17 cellular contexts compared by ENCODE assay signal in the genomic region with DNA sequence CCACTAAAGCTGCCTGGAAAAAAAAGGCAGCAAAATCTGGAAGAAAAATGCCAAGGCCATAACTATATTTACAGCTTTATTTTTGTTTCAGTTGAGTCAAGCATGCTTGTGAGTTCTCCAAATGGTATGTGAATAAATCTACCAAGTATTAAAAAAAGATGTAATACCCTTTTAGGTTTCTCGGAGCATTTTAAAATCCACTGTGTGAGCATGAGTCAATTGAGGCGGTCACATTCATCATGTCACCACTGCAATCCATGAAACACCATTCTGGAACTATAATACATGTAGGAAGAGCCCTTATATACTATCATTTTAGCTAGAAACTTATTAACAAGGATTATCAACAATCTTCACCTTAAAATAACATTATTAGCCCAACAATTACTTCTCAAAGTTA. TPM values are rescaled to one million over a fixed set of nuclear protein-coding genes. Genes with fewer than 3 reads are reported as not detected.
DNase-seq lines count a peak whose midpoint lies in the region; ATAC-seq, FAIRE-seq and TF ChIP-seq lines count a peak whose summit lies in the region.
"Had no signal": no experiment of that assay in that cellular context is flagged by ENCODE, and none has a peak within 500 bp of the region (broad histone marks: within the 10 kb centered on the region; RNA-seq: fewer than 3 reads in every experiment).

No MANE protein-coding gene starts in this region.

- peak overlapping the region; percentile 63 for H3K9ac ChIP-seq in mesenchymal stem cell (ENCODE audit: low read length)
- no peak overlapping the region for H3K9ac ChIP-seq in mesendoderm (ENCODE audit: low read length)

- H4K91ac ChIP-seq in mesenchymal stem cell (ENCODE audit: low read length): no peak overlapping the region

- POLR2A ChIA-PET in AG04450 (lab: Yijun Ruan, JAX): interaction anchor here (0.7 to 1.1 kb wide), 4 partner anchors 16 to 300 kb away, joined by 4 to 8 read pairs (median 5); a partner anchor contains a TSS

- TF ChIP-seq CTCF in AG04450 (IDR thresholded peaks at IDR 0.05; ENCODE audit: low read depth, low read length) (no peak), ascending aorta (IDR thresholded peaks at IDR 0.05) (no peak)

- no peak overlapping the region for H3K4me3 ChIP-seq in AG04450 (ENCODE audit: low read depth, low read length)
- no peak overlapping the region for H3K4me3 ChIP-seq in ascending aorta
- no peak overlapping the region for H3K4me3 ChIP-seq in mesenchymal stem cell (ENCODE audit: insufficient read depth in 1 of 2, low read depth in 1 of 2, low read length in 2 of 2)
- H3K4me3 ChIP-seq in mesendoderm (ENCODE audit: low read length): no peak overlapping the region
- H3K4me3 ChIP-seq: colonic mucosa had no signal

- CTCF ChIA-PET in AG04450 (lab: Charles Lee): interaction anchor here (0.6 to 1.6 kb wide), 3 partner anchors 121 to 303 kb away, joined by 3 read pairs; no protein-coding TSS in a partner anchor

- H2AK5ac ChIP-seq in mesenchymal stem cell (ENCODE audit: low read length, severe bottlenecking): no peak overlapping the region
- no peak overlapping the region for H2AK5ac ChIP-seq in mesendoderm (ENCODE audit: low read length)

- H4K8ac ChIP-seq in mesenchymal stem cell (ENCODE audit: low read length): no peak overlapping the region
- H4K8ac ChIP-seq in mesendoderm (ENCODE audit: low read depth, low read length): no peak overlapping the region

- H3K56ac ChIP-seq in mesendoderm (ENCODE audit: low read length): no peak overlapping the region

- H3K4ac ChIP-seq in mesenchymal stem cell (ENCODE audit: low read depth in 1 of 2, low read length in 2 of 2) (no peak overlapping the region), mesendoderm (ENCODE audit: low read depth, low read length) (no peak overlapping the region)

- H2BK120ac ChIP-seq in mesenchymal stem cell (ENCODE audit: low read depth, low read length) (no peak overlapping the region), mesendoderm (ENCODE audit: low read depth, low read length) (no peak overlapping the region)

- FAIRE-seq in H54 (lab: Jason Lieb, UNC) (peak; percentile 62), HTR-8/SVneo (lab: Jason Lieb, UNC) (no peak)

- no peaks in the 10 kb centered on the region for H3K79me2 ChIP-seq in mesendoderm (ENCODE audit: control insufficient read depth, insufficient read depth, low read length)

- TF ChIP-seq POLR2A in H54 (IDR thresholded peaks at IDR 0.05; ENCODE audit: low read depth, low read length): no peak

- H4K5ac ChIP-seq in mesendoderm (ENCODE audit: low read length): no peak overlapping the region

- H3K4me2 ChIP-seq in mesenchymal stem cell (ENCODE audit: low read length, poor library complexity, severe bottlenecking) (no peak overlapping the region), mesendoderm (ENCODE audit: low read length) (no peak overlapping the region)

- H3K9me3 ChIP-seq in AG04450 (ENCODE audit: control insufficient read depth, insufficient read depth, low read length): no peaks in the 10 kb centered on the region; the same call in 1 of the 2 replicates
- no peaks in the 10 kb centered on the region for H3K9me3 ChIP-seq in ascending aorta
- no peaks in the 10 kb centered on the region for H3K9me3 ChIP-seq in mesenchymal stem cell (ENCODE audit: control insufficient read depth, low read length)
- H3K9me3 ChIP-seq: colonic mucosa had no signal

- H3K4me1 ChIP-seq in ascending aorta (peaks cover 0 to 13% of the 10 kb centered on the region in 2 donors), mesenchymal stem cell (ENCODE audit: control insufficient read depth, insufficient read depth, low read depth, low read length) (no peaks in the 10 kb centered on the region), mesendoderm (ENCODE audit: control insufficient read depth, low read depth, low read length) (no peaks in the 10 kb centered on the region)
- H3K4me1 ChIP-seq: colonic mucosa had no signal

- H2BK12ac ChIP-seq in mesenchymal stem cell (ENCODE audit: low read length in 2 of 2): no peak overlapping the region

- DNase-seq in AG04450 (ENCODE audit: low read depth, low spot score) (peak; percentile 61), H54 (ENCODE audit: insufficient read length, low spot score) (no peak), ascending aorta (ENCODE audit: low spot score in 2 of 2) (no peak), mesenchymal stem cell (no peak), HTR-8/SVneo (ENCODE audit: insufficient read length, low spot score) (no peak), mesendoderm (no peak)
- no peak for DNase-seq in activated CD4-positive, alpha-beta T cell treated with anti-CD3 and anti-CD28 coated beads, Interleukin-2, amount 50 U/mL, for 4 hours
- DNase-seq: activated CD4-positive, CD25-positive, alpha-beta regulatory T cell treated with anti-CD3 and anti-CD28 coated beads, Interleukin-2, amount 50 U/mL, for 72 hours; activated effector memory CD4-positive, alpha-beta T cell treated with Interleukin-2 at 50 U/mL for 16 hours; colonic mucosa; glutamatergic neuron; KBM-7; mammary epithelial cell; NCI-H1048; NCI-H748 treated with DMSO at 0.1 percent for 48 hours; SIG-M5 had no signal

- H3K36me3 ChIP-seq in ascending aorta: peaks cover 28 to 62% of the 10 kb centered on the region in 2 donors
- peaks cover 22 to 97% of the 10 kb centered on the region in 2 experiments for H3K36me3 ChIP-seq in mesenchymal stem cell (ENCODE audit: control insufficient read depth in 1 of 2, insufficient read depth in 2 of 2, low read depth in 1 of 2, low read length in 2 of 2)
- H3K36me3 ChIP-seq in mesendoderm (ENCODE audit: control insufficient read depth, insufficient read depth, low read length): peaks cover 1% of the 10 kb centered on the region

- H3K27ac ChIP-seq in AG04450 (ENCODE audit: low read depth, low read length) (no peak overlapping the region), ascending aorta (peak overlapping the region; percentile 41 to 48), mesenchymal stem cell (ENCODE audit: low read length, poor library complexity, severe bottlenecking) (no peak overlapping the region), mesendoderm (ENCODE audit: low read depth, low read length) (no peak overlapping the region)
- H3K27ac ChIP-seq: colonic mucosa had no signal

- H3K14ac ChIP-seq in mesenchymal stem cell (ENCODE audit: low read length in 2 of 2): no peak overlapping the region

- peaks cover 16% of the 10 kb centered on the region for H3K79me1 ChIP-seq in mesenchymal stem cell (replicated peaks; ENCODE audit: low read length, poor library complexity, severe bottlenecking)
- H3K79me1 ChIP-seq in mesendoderm (ENCODE audit: low read length): no peaks in the 10 kb centered on the region

- no peak overlapping the region for H2AFZ ChIP-seq in mesenchymal stem cell (ENCODE audit: low read depth, low read length)

- H2BK5ac ChIP-seq in mesenchymal stem cell (ENCODE audit: low read depth, low read length, poor library complexity, severe bottlenecking) (no peak overlapping the region), mesendoderm (ENCODE audit: low read length) (no peak overlapping the region)

- intact Hi-C loops in ascending aorta (cut with DNase I): no loop called here

- 95% methylated on average over 2 of the region's 2 CpGs for WGBS in mesenchymal stem cell
- WGBS in mesendoderm (ENCODE audit: extremely low coverage, insufficient coverage, low lambda C conversion rate): no CpG with 5 or more reads among the region's 2 CpGs

- H2BK15ac ChIP-seq in mesenchymal stem cell (ENCODE audit: low read depth, poor library complexity, severe bottlenecking) (no peak overlapping the region), mesendoderm (replicated peaks; ENCODE audit: low read depth) (no peak overlapping the region)

- H3K23ac ChIP-seq in mesenchymal stem cell (ENCODE audit: low read length in 2 of 2): no peak overlapping the region
- no peak overlapping the region for H3K23ac ChIP-seq in mesendoderm (ENCODE audit: low read length)

- no peak for ATAC-seq in HG03025 (IDR thresholded peaks at IDR 0.05; ENCODE audit: low FRiP score, unreplicated experiment)

- H3K18ac ChIP-seq in mesenchymal stem cell (ENCODE audit: low read depth in 1 of 2, low read length in 2 of 2) (no peak overlapping the region), mesendoderm (ENCODE audit: low read length) (no peak overlapping the region)

- H3K27me3 ChIP-seq in AG04450 (ENCODE audit: control insufficient read depth, insufficient read depth, low read length) (no peaks in the 10 kb centered on the region), ascending aorta (no peaks in the 10 kb centered on the region), mesenchymal stem cell (ENCODE audit: control insufficient read depth in 1 of 2, insufficient read depth in 1 of 2, low read length in 2 of 2) (no peaks in the 10 kb centered on the region), mesendoderm (ENCODE audit: insufficient read depth, low read length, poor library complexity) (no peaks in the 10 kb centered on the region)
- H3K27me3 ChIP-seq: colonic mucosa had no signal

RNA-seq across cellular contexts. Expression of a gene that starts 24.1 kb away (rescaled TPM):
- 9.8 and 10.7 TPM in 2 replicates for polyA plus RNA-seq in AG04450 (2011; rRNA removed)
- polyA minus RNA-seq in AG04450 (2011; rRNA and poly(A)+ RNA removed): 41.1 and 47.4 TPM in 2 replicates
- 9.5 TPM for total RNA-seq in ascending aorta
- 4.7 TPM for polyA plus RNA-seq in mesenchymal stem cell (2013, experiment 1 of 2)
- polyA plus RNA-seq in mesenchymal stem cell (2013, experiment 2 of 2): 5.5 TPM
- polyA plus RNA-seq in mesendoderm (2013, experiment 1 of 2): 4.5 TPM
- 4.9 TPM for polyA plus RNA-seq in mesendoderm (2013, experiment 2 of 2)

RNA-seq across cellular contexts. Expression of a gene that starts 33.5 kb away (rescaled TPM):
- 139 and 192 TPM in 2 replicates for polyA plus RNA-seq in AG04450 (2011; rRNA removed)
- polyA minus RNA-seq in AG04450 (2011; rRNA and poly(A)+ RNA removed): 173 and 180 TPM in 2 replicates
- 19.3 TPM for total RNA-seq in ascending aorta
- 35.6 TPM for polyA plus RNA-seq in mesenchymal stem cell (2013, experiment 1 of 2)
- polyA plus RNA-seq in mesenchymal stem cell (2013, experiment 2 of 2): 38.6 TPM
- polyA plus RNA-seq in mesendoderm (2013, experiment 1 of 2): 57.0 TPM
- polyA plus RNA-seq in mesendoderm (2013, experiment 2 of 2): 57.9 TPM

RNA-seq across cellular contexts. Expression of a gene that starts 43.0 kb away (rescaled TPM):
- polyA plus RNA-seq in AG04450 (2011; rRNA removed): 101 and 129 TPM in 2 replicates
- polyA minus RNA-seq in AG04450 (2011; rRNA and poly(A)+ RNA removed): 32.2 and 47.6 TPM in 2 replicates
- total RNA-seq in ascending aorta: 19.3 TPM
- 138 TPM for polyA plus RNA-seq in mesenchymal stem cell (2013, experiment 1 of 2)
- 141 TPM for polyA plus RNA-seq in mesenchymal stem cell (2013, experiment 2 of 2)
- 22.4 TPM for polyA plus RNA-seq in mesendoderm (2013, experiment 1 of 2)
- polyA plus RNA-seq in mesendoderm (2013, experiment 2 of 2): 25.7 TPM

Comparison
In these comparisons a context has a peak if more than half of its experiments do, and no peak if none do; other contexts are left out.
1. H3K27ac ChIP-seq: peak in ascending aorta (2 of 2); none in AG04450 (single experiment), mesenchymal stem cell (single experiment) and mesendoderm (single experiment).